In genomic region chr19:39381910-39382611, GRCh38 we compare ENCODE assay signal across 1 cellular context.
TF ChIP-seq lines count a peak whose summit lies in the region.

No MANE protein-coding gene starts in this region.

TF ChIP-seq in K562, 482 proteins besides CTCF, POLR2A, EP300 and RAD21 (continued from another document and continues in another):
- TF ChIP-seq ASH1L (IDR thresholded peaks at IDR 0.05; ENCODE audit: borderline replicate concordance, low read depth, partially characterized antibody) (no peak), HMGXB4 (CRISPR knock-in tag; IDR thresholded peaks at IDR 0.05) (no peak), TCFL5 (CRISPR knock-in tag; conservative IDR thresholded peaks at IDR 0.05) (no peak), PHF21A (IDR thresholded peaks at IDR 0.05; ENCODE audit: borderline replicate concordance, low read depth) (no peak), CEBPB (tag; IDR thresholded peaks at IDR 0.05) (0 out of 2 replicates have a peak, but pooled peaks have one; percentile 22), ZNF311 (CRISPR knock-in tag; IDR thresholded peaks at IDR 0.05) (no peak), ZNF780A (CRISPR knock-in tag; IDR thresholded peaks at IDR 0.05) (no peak), OTX1 (CRISPR knock-in tag; IDR thresholded peaks at IDR 0.05) (no peak), ZNF197 (CRISPR knock-in tag; IDR thresholded peaks at IDR 0.05; ENCODE audit: low read depth) (no peak), MAX (CRISPR knock-in tag; IDR thresholded peaks at IDR 0.05) (peak; percentile 80), ADNP (tag; IDR thresholded peaks at IDR 0.05) (no peak), ZC3H11A (IDR thresholded peaks at IDR 0.05; ENCODE audit: low read depth, low read length) (no peak), PPARD (CRISPR knock-in tag; IDR thresholded peaks at IDR 0.05) (no peak), SNAPC5 (CRISPR knock-in tag; IDR thresholded peaks at IDR 0.05) (no peak), ATF4 (CRISPR knock-in tag; IDR thresholded peaks at IDR 0.05) (peak; percentile 54; the same call in 1 of the 2 replicates), XRCC5 (IDR thresholded peaks at IDR 0.05; ENCODE audit: low read depth, low read length) (0 out of 2 replicates have a peak, but pooled peaks have one; percentile 38), PTRF (tag; IDR thresholded peaks at IDR 0.05) (no peak), RBFOX2 (IDR thresholded peaks at IDR 0.05; ENCODE audit: low read depth, low read length) (no peak), LARP7 (IDR thresholded peaks at IDR 0.05) (no peak), ARID2 (IDR thresholded peaks at IDR 0.05) (no peak), PBX2 (CRISPR knock-in tag; IDR thresholded peaks at IDR 0.05; ENCODE audit: low read depth) (no peak), PBX2 (tag; conservative IDR thresholded peaks at IDR 0.05; ENCODE audit: low read depth) (peak; percentile 87), MAFK (IDR thresholded peaks at IDR 0.05; ENCODE audit: low read length) (peak; percentile 65; the same call in 1 of the 2 replicates), TCF7 (IDR thresholded peaks at IDR 0.05; ENCODE audit: borderline replicate concordance) (no peak), MCM5 (IDR thresholded peaks at IDR 0.05; ENCODE audit: low read depth) (no peak), SAP30 (IDR thresholded peaks at IDR 0.05; ENCODE audit: borderline replicate concordance, insufficient read depth, low read depth, low read length, poor library complexity, severe bottlenecking) (no peak), KLF1 (tag; IDR thresholded peaks at IDR 0.05) (no peak; the same call in 1 of the 2 replicates), THRA (IDR thresholded peaks at IDR 0.05) (no peak), MYBL2 (IDR thresholded peaks at IDR 0.05; ENCODE audit: low read depth) (no peak), MYBL2 (CRISPR knock-in tag; IDR thresholded peaks at IDR 0.05; ENCODE audit: borderline replicate concordance) (no peak), CBX8 (IDR thresholded peaks at IDR 0.05; ENCODE audit: borderline replicate concordance, extremely low read depth, low read depth, low read length, poor library complexity, severe bottlenecking) (no peak), IRF2 (CRISPR knock-in tag; IDR thresholded peaks at IDR 0.05) (no peak), ARID1B (IDR thresholded peaks at IDR 0.05) (peak; percentile 95), ZNF407 (IDR thresholded peaks at IDR 0.05; ENCODE audit: low read depth) (no peak), GATA2 (CRISPR knock-in tag; IDR thresholded peaks at IDR 0.05) (peak; percentile 96), ELF2 (CRISPR knock-in tag; IDR thresholded peaks at IDR 0.05) (no peak), ZNF408 (CRISPR knock-in tag; IDR thresholded peaks at IDR 0.05; ENCODE audit: low read depth) (no peak), PHB2 (IDR thresholded peaks at IDR 0.05; ENCODE audit: low read depth) (no peak), NFIC (IDR thresholded peaks at IDR 0.05) (peak; percentile 80), ZNF707 (CRISPR knock-in tag; conservative IDR thresholded peaks at IDR 0.05) (no peak), ZNF143 (CRISPR knock-in tag; IDR thresholded peaks at IDR 0.05) (no peak), ZNF561 (CRISPR knock-in tag; conservative IDR thresholded peaks at IDR 0.05) (no peak), SUPT5H (IDR thresholded peaks at IDR 0.05) (0 out of 2 replicates have a peak, but pooled peaks have one; percentile 20), ZNF512 (tag; IDR thresholded peaks at IDR 0.05) (no peak), ZNF121 (CRISPR knock-in tag; conservative IDR thresholded peaks at IDR 0.05) (no peak), ZNF175 (CRISPR knock-in tag; IDR thresholded peaks at IDR 0.05; ENCODE audit: low read depth) (no peak), ZNF133 (CRISPR knock-in tag; IDR thresholded peaks at IDR 0.05) (no peak), ZNF644 (tag; IDR thresholded peaks at IDR 0.05; ENCODE audit: low read depth) (0 out of 2 replicates have a peak, but pooled peaks have one; percentile 57), E2F6 (IDR thresholded peaks at IDR 0.05; ENCODE audit: borderline replicate concordance in 1 of 2, extremely low read depth in 1 of 2, insufficient read depth in 1 of 2, insufficient read length in 1 of 2, low read depth in 1 of 2, low read length in 1 of 2, poor library complexity in 1 of 2, severe bottlenecking in 1 of 2) (no peak), ZNF507 (tag; conservative IDR thresholded peaks at IDR 0.05) (no peak), ZNF232 (CRISPR knock-in tag; IDR thresholded peaks at IDR 0.05) (no peak)
